ENCODE assay signal across 1 cellular context in the genomic region with DNA sequence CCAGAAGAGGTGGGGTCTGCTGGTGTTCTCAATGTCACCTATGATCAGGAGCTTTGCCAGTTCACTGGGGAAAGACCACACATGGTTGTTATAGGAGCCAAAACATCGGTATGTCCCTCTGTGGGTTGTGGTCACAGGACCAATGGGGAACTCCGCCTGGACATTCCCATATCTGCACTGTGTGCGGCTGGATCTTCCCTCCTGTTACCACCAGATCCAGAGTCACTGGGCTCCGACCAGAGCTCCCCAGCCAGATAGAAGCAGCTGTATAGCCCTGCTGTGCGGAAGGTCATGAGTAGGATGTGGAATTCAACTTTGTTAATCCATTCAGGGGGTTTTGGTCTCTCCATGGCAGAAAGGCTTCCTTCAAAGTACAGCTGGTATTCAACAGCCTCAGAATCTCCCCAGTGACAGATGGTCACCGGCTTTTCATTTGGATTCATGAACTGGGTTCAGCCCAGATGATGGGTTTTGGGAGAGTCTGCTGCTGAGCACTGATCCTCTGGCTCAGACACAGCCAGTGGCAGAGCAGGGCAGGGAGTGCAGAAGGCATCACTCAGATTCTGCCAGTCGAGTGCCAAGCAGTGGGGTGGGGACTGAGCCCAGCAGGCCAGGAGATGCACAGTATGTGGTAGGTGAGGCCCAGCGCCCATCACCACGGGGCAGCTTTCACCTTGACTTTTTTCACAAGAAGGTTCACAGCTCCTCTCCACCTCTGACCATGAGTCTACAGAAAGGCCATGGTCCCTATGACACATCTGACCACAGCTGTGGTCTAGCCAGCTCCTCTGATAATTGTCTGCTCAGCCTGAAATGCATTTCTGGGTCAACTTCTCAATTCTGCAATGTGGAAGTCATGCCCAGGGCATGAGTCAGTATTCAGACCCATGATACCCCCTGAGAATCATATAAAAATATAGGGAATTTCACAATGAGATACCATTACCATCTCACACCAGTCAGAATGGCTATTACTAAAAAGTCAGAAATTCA.
TF ChIP-seq lines count a peak whose summit lies in the region.

No MANE protein-coding gene starts in this region.

TF ChIP-seq in HEK293T, 16 proteins besides CTCF, POLR2A, EP300 and RAD21:
- TF ChIP-seq FOXM1 (IDR thresholded peaks at IDR 0.05; ENCODE audit: borderline replicate concordance) (no peak), FOXK2 (IDR thresholded peaks at IDR 0.05) (no peak), HDGF (IDR thresholded peaks at IDR 0.05; ENCODE audit: borderline replicate concordance) (no peak), FOXA1 (IDR thresholded peaks at IDR 0.05) (no peak), CTBP1 (IDR thresholded peaks at IDR 0.05; ENCODE audit: borderline replicate concordance) (no peak), PKNOX1 (IDR thresholded peaks at IDR 0.05) (no peak), ZNF384 (IDR thresholded peaks at IDR 0.05) (no peak), NFRKB (IDR thresholded peaks at IDR 0.05) (no peak), ARNT (IDR thresholded peaks at IDR 0.05) (no peak), SP1 (IDR thresholded peaks at IDR 0.05) (no peak), L3MBTL2 (conservative IDR thresholded peaks at IDR 0.05) (no peak), SUZ12 (IDR thresholded peaks at IDR 0.05) (no peak), BHLHE40 (IDR thresholded peaks at IDR 0.05; ENCODE audit: borderline replicate concordance) (no peak), TARDBP (IDR thresholded peaks at IDR 0.05) (no peak), LEF1 (IDR thresholded peaks at IDR 0.05; ENCODE audit: borderline replicate concordance) (no peak), ELF4 (IDR thresholded peaks at IDR 0.05) (no peak)
